In the genomic region with DNA sequence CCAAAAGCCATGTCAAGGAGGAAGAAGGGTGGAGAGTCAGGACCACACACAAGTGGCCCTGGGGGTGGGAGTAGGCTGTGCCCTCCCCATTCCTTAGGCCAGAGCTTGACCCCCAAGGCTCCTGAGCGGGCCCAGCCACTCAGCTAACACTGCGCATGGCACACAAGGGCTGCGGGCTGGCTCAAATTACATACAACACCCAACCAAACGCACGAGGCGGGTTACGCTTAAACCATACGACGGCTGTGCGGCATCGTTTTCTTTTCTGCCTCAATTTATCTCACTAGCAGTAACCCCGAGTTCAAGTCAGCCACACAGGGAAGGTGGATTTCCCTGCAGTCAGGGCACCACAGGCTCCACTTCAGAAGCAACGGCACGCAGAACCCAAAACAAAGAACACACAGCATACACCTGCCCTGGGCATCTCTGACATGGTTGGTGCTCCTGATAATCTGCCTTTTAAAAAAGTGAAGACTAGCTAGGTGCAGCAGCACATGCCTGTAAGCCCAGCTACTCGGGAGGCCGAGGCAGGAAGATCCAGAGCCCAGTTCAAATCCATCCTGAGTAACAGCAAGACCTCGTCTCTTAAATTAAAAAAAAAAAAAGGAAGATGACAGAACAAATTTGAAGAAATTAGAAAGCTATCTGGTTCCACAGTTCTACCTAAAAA, we compare ENCODE assay signal across 1 cellular context.
TF ChIP-seq lines count a peak whose summit lies in the region.

No MANE protein-coding gene starts in this region.

TF ChIP-seq in IMR-90, 13 proteins besides CTCF, POLR2A, EP300 and RAD21:
- TF ChIP-seq, protein P1, sequence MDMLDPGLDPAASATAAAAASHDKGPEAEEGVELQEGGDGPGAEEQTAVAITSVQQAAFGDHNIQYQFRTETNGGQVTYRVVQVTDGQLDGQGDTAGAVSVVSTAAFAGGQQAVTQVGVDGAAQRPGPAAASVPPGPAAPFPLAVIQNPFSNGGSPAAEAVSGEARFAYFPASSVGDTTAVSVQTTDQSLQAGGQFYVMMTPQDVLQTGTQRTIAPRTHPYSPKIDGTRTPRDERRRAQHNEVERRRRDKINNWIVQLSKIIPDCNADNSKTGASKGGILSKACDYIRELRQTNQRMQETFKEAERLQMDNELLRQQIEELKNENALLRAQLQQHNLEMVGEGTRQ (IDR thresholded peaks at IDR 0.05; ENCODE audit: low read depth, low read length): no peak
- TF ChIP-seq MAFK (IDR thresholded peaks at IDR 0.05; ENCODE audit: low read depth, low read length) (no peak), CHD1 (IDR thresholded peaks at IDR 0.05; ENCODE audit: low read depth, low read length) (no peak), MAZ (IDR thresholded peaks at IDR 0.05; ENCODE audit: borderline replicate concordance, low read depth, low read length) (no peak), RCOR1 (IDR thresholded peaks at IDR 0.05; ENCODE audit: insufficient replicate concordance, low read length) (no peak), FOS (IDR thresholded peaks at IDR 0.05; ENCODE audit: low read depth, low read length) (no peak), NFE2L2 (IDR thresholded peaks at IDR 0.05; ENCODE audit: low read depth, low read length) (no peak), RFX5 (IDR thresholded peaks at IDR 0.05; ENCODE audit: low read depth, low read length) (no peak), CEBPB (IDR thresholded peaks at IDR 0.05; ENCODE audit: low read depth, low read length) (no peak), BHLHE40 (IDR thresholded peaks at IDR 0.05; ENCODE audit: low read depth, low read length) (no peak), SMC3 (IDR thresholded peaks at IDR 0.05; ENCODE audit: low read depth, low read length) (no peak), MXI1 (IDR thresholded peaks at IDR 0.05; ENCODE audit: borderline replicate concordance, low read depth, low read length) (no peak)
- TF ChIP-seq, protein P2, sequence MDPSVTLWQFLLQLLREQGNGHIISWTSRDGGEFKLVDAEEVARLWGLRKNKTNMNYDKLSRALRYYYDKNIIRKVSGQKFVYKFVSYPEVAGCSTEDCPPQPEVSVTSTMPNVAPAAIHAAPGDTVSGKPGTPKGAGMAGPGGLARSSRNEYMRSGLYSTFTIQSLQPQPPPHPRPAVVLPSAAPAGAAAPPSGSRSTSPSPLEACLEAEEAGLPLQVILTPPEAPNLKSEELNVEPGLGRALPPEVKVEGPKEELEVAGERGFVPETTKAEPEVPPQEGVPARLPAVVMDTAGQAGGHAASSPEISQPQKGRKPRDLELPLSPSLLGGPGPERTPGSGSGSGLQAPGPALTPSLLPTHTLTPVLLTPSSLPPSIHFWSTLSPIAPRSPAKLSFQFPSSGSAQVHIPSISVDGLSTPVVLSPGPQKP (IDR thresholded peaks at IDR 0.05; ENCODE audit: borderline replicate concordance, low read depth, low read length): no peak
